8 cellular contexts compared by ENCODE assay signal in the genomic region with DNA sequence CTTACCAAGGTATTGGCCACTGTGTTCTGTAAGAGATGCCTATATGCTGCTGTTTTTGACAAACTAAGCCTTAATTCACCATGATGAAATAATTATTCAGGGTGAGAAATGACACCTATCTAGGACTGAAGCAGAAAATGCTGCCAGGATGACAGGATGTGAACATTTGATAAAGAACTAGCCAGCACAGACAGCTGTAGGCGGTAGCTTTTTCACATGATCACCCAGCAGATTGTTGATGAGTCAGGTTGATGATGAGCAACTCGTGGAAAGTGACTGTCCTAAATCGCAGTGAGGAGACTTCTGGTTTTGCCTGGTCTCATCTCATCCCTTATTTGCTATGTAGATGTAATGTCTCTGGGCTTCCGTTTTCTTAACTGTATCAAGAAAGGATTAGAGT.
A peak's percentile ranks its signal among the peaks of the same experiment; 100 is the strongest.
DNase-seq lines count a peak whose midpoint lies in the region; ATAC-seq and TF ChIP-seq lines count a peak whose summit lies in the region.

No MANE protein-coding gene starts in this region.

- H3K9ac ChIP-seq in BLaER1 treated with 17β-estradiol and CSF1 and Interleukin-3, amounts not matched to agents 10 nM and 100 nM, result peak overlapping the region in 10 of 11 experiments; percentile 30 to 63 (median 52); a peak in 14 of 22 replicates

- H3K36me3 ChIP-seq in BLaER1 treated with 17β-estradiol and CSF1 and Interleukin-3, amounts not matched to agents 10 nM and 100 nM, result peaks cover 23 to 90% (median 72%) of the 10 kb centered on the region in 11 experiments; a peak in 21 of 22 replicates
- H3K36me3 ChIP-seq in ascending aorta, result no peaks in the 10 kb centered on the region

- peak overlapping the region in 2 of 10 experiments; percentile 25 to 29; a peak in 3 of 20 replicates for H3K4me3 ChIP-seq in BLaER1 treated with 17β-estradiol and CSF1 and Interleukin-3, amounts not matched to agents 10 nM and 100 nM
- H3K4me3 ChIP-seq in ascending aorta, result no peak overlapping the region

- H3K9me3 ChIP-seq in BLaER1 treated with 17β-estradiol and CSF1 and Interleukin-3, amounts not matched to agents 10 nM and 100 nM (replicated peaks in 1 of 11), result no peaks in the 10 kb centered on the region; a peak in 2 of 22 replicates
- no peaks in the 10 kb centered on the region for H3K9me3 ChIP-seq in ascending aorta

- TF ChIP-seq CTCF in ascending aorta (IDR thresholded peaks at IDR 0.05), result no peak

- H3K4me1 ChIP-seq in BLaER1 treated with 17β-estradiol and CSF1 and Interleukin-3, amounts not matched to agents 10 nM and 100 nM, result peaks cover 48 to 94% (median 80%) of the 10 kb centered on the region in 10 experiments
- peaks cover 0 to 6% of the 10 kb centered on the region in 2 donors for H3K4me1 ChIP-seq in ascending aorta

- intact Hi-C loops in ascending aorta (cut with DNase I), result no loop called here

- H3K27me3 ChIP-seq in BLaER1 treated with 17β-estradiol and CSF1 and Interleukin-3, amounts not matched to agents 10 nM and 100 nM, result no peaks in the 10 kb centered on the region
- H3K27me3 ChIP-seq in ascending aorta, result no peaks in the 10 kb centered on the region

- peak overlapping the region; percentile 50 to 89 (median 77) for H3K4me2 ChIP-seq in BLaER1 treated with 17β-estradiol and CSF1 and Interleukin-3, amounts not matched to agents 10 nM and 100 nM

- DNase-seq in activated CD4-positive, alpha-beta T cell treated with anti-CD3 and anti-CD28 coated beads for 48 hours, result peak; percentile 65
- peak; percentile 90 for DNase-seq in foreskin melanocyte
- peak; percentile 10 for DNase-seq in stimulated activated CD8-positive, alpha-beta memory T cell treated with anti-CD3 and anti-CD28 coated beads, Interleukin-12 subunit alpha, Interleukin-12 subunit beta, amount 100 ng/mL, for 24 hours (ENCODE audit: extremely low read depth)
- no peak for DNase-seq in ascending aorta (ENCODE audit: low spot score in 2 of 2)
- no peak for DNase-seq in SW480 (ENCODE audit: low spot score)

- H3K27ac ChIP-seq in BLaER1 treated with 17β-estradiol and CSF1 and Interleukin-3, amounts not matched to agents 10 nM and 100 nM, result peak overlapping the region; percentile 62 to 93 (median 71); a peak in 21 of 22 replicates
- no peak overlapping the region for H3K27ac ChIP-seq in ascending aorta

- ATAC-seq in GM19351 (IDR thresholded peaks at IDR 0.05; ENCODE audit: unreplicated experiment) (peak; percentile 98), HG03439 (IDR thresholded peaks at IDR 0.05; ENCODE audit: unreplicated experiment) (peak; percentile 92)

- H4K20me1 ChIP-seq in BLaER1 treated with 17β-estradiol and CSF1 and Interleukin-3, amounts not matched to agents 10 nM and 100 nM, result no peaks in the 10 kb centered on the region

Comparison
In these comparisons a context has a peak if more than half of its experiments do, and no peak if none do; other contexts are left out.
1. H3K27ac ChIP-seq: peak in BLaER1 treated with 17β-estradiol and CSF1 and Interleukin-3, amounts not matched to agents 10 nM and 100 nM (11 of 11); none in ascending aorta (0 of 2).
2. DNase-seq: peak in activated CD4-positive, alpha-beta T cell treated with anti-CD3 and anti-CD28 coated beads for 48 hours (single experiment), foreskin melanocyte (single experiment) and stimulated activated CD8-positive, alpha-beta memory T cell treated with anti-CD3 and anti-CD28 coated beads, Interleukin-12 subunit alpha, Interleukin-12 subunit beta, amount 100 ng/mL, for 24 hours (single experiment); none in ascending aorta (0 of 2) and SW480 (single experiment).